8 cellular contexts compared by ENCODE assay signal in the genomic region with DNA sequence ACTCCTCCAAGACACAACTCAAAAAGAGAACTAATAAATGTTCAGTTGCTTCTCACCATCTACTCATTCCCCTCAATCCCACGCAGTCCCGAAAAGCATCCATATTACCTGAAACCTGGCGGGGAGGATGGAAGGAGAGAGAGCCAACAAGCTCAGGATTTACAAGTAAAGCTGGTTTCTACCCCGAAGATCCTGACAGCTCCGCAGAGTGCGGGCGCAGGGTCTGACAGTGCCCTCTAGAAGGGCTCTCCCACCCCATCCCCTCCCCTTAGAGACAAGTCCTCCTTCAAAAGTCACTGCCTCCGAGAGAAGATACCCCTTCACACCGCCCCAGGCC. TPM values are rescaled to one million over a fixed set of nuclear protein-coding genes. Genes with fewer than 3 reads are reported as not detected.
DNase-seq lines count a peak whose midpoint lies in the region; ATAC-seq and TF ChIP-seq lines count a peak whose summit lies in the region.

No MANE protein-coding gene starts in this region.

- H3K4me3 Mint-ChIP-seq in naive thymus-derived CD8-positive, alpha-beta T cell, result peak overlapping the region; percentile 97 to 100 (median 99)

- CTCF ChIA-PET in PC-3 (lab: Charles Lee), result interaction anchor here (0.7 to 1.3 kb wide), 2 partner anchors 40 to 61 kb away, joined by 3 to 8 read pairs; no protein-coding TSS in a partner anchor

- H3K27ac Mint-ChIP-seq in naive thymus-derived CD8-positive, alpha-beta T cell, result peak overlapping the region; percentile 95 to 100 (median 99)

- H3K4me1 ChIP-seq in ES-I3 (ENCODE audit: insufficient read depth, low read length), result peaks cover 12% of the 10 kb centered on the region
- peaks cover 19% of the 10 kb centered on the region for H3K4me1 ChIP-seq in PC-3 (ENCODE audit: insufficient read depth, low read length)

- intact Hi-C loops in PC-3 (cut with micrococcal nuclease), result no loop called here

- H3F3A ChIP-seq in PC-3 (ENCODE audit: low read length, unreplicated experiment), result no peaks in the 10 kb centered on the region

- no peaks in the 10 kb centered on the region for H3K27me3 ChIP-seq in PC-3 (ENCODE audit: low read length)

- DNase-seq in PC-3 (no peak), choroid plexus epithelial cell (ENCODE audit: low read depth) (peak; percentile 16), NCI-H1105 treated with DMSO at 0.1 percent for 48 hours (lab: John Stamatoyannopoulos, UW) (no peak), occipital lobe (lab: John Stamatoyannopoulos, UW) (no peak), NCI-H446 (lab: John Stamatoyannopoulos, UW) (no peak)
- DNase-seq in naive thymus-derived CD8-positive, alpha-beta T cell, result peak in 2 of 10 donors; percentile 9 to 22

- peaks cover 51% of the 10 kb centered on the region for H4K20me1 ChIP-seq in PC-3 (ENCODE audit: low read length)

- H3K79me2 ChIP-seq in PC-3 (ENCODE audit: low read length), result peaks cover 57% of the 10 kb centered on the region

- no peak overlapping the region for H2AFZ ChIP-seq in PC-3 (ENCODE audit: low read length)

- no peaks in the 10 kb centered on the region for H3K9me3 Mint-ChIP-seq in naive thymus-derived CD8-positive, alpha-beta T cell

- ATAC-seq in PC-3 (no peak), HG03457 (IDR thresholded peaks at IDR 0.05; ENCODE audit: unreplicated experiment) (no peak)
- ATAC-seq in naive thymus-derived CD8-positive, alpha-beta T cell, result peak in 1 of 2 donors; percentile 0

- H3K36me3 ChIP-seq in ES-I3 (ENCODE audit: insufficient read depth, low read length) (no peaks in the 10 kb centered on the region), PC-3 (ENCODE audit: low read depth, low read length) (no peaks in the 10 kb centered on the region)

- no peaks in the 10 kb centered on the region for H3K27me3 Mint-ChIP-seq in naive thymus-derived CD8-positive, alpha-beta T cell

- POLR2A ChIA-PET in PC-3 (lab: Charles Lee; ENCODE audit: unreplicated experiment), result interaction anchor here (0.5 to 1.0 kb wide), 3 partner anchors 45 to 98 kb away, joined by 4 to 22 read pairs (median 17); a partner anchor contains a TSS
- POLR2A ChIA-PET in naive thymus-derived CD8-positive, alpha-beta T cell (lab: Charles Lee), result interaction anchor here (0.6 to 2.8 kb wide), 15 partner anchors 9 to 1288 kb away, joined by 3 to 64 read pairs (median 4); a partner anchor contains a TSS

- peak overlapping the region; percentile 81 for H3K4me2 ChIP-seq in PC-3 (ENCODE audit: low read length)

- no TSS peak for BruUV-seq in PC-3 (replicated peaks; lab: Mats Ljungman, UMichigan)

- peaks cover 18 to 52% (median 41%) of the 10 kb centered on the region in 4 donors for H3K4me1 Mint-ChIP-seq in naive thymus-derived CD8-positive, alpha-beta T cell

- no peak for TF ChIP-seq CTCF in PC-3 (conservative IDR thresholded peaks at IDR 0.05; ENCODE audit: low read depth, low read length)
- TF ChIP-seq CTCF in choroid plexus epithelial cell (conservative IDR thresholded peaks at IDR 0.05; ENCODE audit: low read depth, low read length), result no peak

- H3K9ac ChIP-seq in ES-I3 (ENCODE audit: low read depth, low read length) (peak overlapping the region; percentile 97), PC-3 (ENCODE audit: low read length) (peak overlapping the region; percentile 99)

- peak overlapping the region; percentile 100 for H3K4me3 ChIP-seq in PC-3 (ENCODE audit: low read length)
- H3K4me3 ChIP-seq in choroid plexus epithelial cell (ENCODE audit: low read depth, low read length), result peak overlapping the region; percentile 94

- H3K36me3 Mint-ChIP-seq in naive thymus-derived CD8-positive, alpha-beta T cell, result no peaks in the 10 kb centered on the region

- no peaks in the 10 kb centered on the region for H3K9me2 ChIP-seq in PC-3 (replicated peaks; ENCODE audit: low read length)

- H3K9me3 ChIP-seq in ES-I3 (ENCODE audit: control insufficient read depth, insufficient read depth, low read length) (no peaks in the 10 kb centered on the region), PC-3 (ENCODE audit: low read length) (no peaks in the 10 kb centered on the region)

- peak overlapping the region; percentile 78 for H3K27ac ChIP-seq in PC-3 (ENCODE audit: low read length)

RNA-seq across cellular contexts. Expression of a gene that starts 0.7 kb away (rescaled TPM):
- total RNA-seq in PC-3 (2014; rRNA removed) (96.9 and 97.3 TPM in 2 replicates), occipital lobe (91.7 TPM)
- total RNA-seq in naive thymus-derived CD8-positive, alpha-beta T cell, result 10 to 100 TPM; 51.4 to 51.8 TPM
- polyA plus RNA-seq in naive thymus-derived CD8-positive, alpha-beta T cell, result 10 to 100 TPM; 38.8 to 45.4 (median 41.7) TPM
